Comparison of ENCODE assay signal across 8 cellular contexts in the genomic region with DNA sequence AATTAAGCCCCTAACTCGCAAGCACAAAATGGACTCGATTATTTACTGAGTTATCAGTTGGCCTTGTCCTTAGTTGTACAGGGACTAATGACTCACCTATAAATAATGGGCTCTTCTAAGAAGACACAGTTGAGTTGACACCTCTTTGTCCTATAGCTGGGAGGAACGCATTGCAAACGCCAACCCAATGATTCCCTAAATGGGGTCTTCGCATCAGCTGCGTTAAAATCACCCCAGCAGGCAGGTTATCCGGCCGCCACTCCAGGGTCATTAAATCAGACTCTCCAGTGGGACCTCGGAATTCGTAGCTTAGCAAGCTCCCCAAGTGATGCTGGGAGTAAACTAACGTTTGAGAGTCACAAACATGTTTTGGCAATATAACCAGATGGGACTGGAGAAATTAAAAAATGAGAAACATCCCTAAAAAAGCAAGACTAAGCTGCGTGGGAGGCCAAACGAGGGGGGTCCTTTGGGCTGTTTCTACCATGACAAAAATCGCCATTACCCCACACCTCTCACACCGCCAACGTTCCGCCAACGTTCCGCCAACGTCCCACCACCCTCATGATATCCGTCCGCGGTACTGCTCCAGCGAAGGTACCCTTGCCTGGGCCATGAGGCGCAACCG. TPM values are rescaled to one million over a fixed set of nuclear protein-coding genes. Genes with fewer than 3 reads are reported as not detected.
DNase-seq lines count a peak whose midpoint lies in the region; TF ChIP-seq lines count a peak whose summit lies in the region.

No MANE protein-coding gene starts in this region.

- H3K27me3 ChIP-seq in KMS-11 (ENCODE audit: insufficient read depth, low read depth): no peaks in the 10 kb centered on the region

- peak overlapping the region; percentile 73 for H3K4me2 ChIP-seq in KMS-11

- peaks cover 53% of the 10 kb centered on the region for H3K79me2 ChIP-seq in KMS-11 (ENCODE audit: insufficient read depth, low read depth)

- H3K9ac ChIP-seq in KMS-11: peak overlapping the region; percentile 91

- peak overlapping the region; percentile 94 for H3K27ac ChIP-seq in KMS-11

- peak overlapping the region; percentile 62 for H2AFZ ChIP-seq in KMS-11 (ENCODE audit: low read depth)

- H3K36me3 Mint-ChIP-seq in CD14-positive monocyte (peaks cover 17 to 19% of the 10 kb centered on the region in 2 donors), brain (peaks cover 21% of the 10 kb centered on the region), mesothelial cell of epicardium (peaks cover 4% of the 10 kb centered on the region)

- H3K4me1 ChIP-seq in KMS-11 (ENCODE audit: low read depth, poor library complexity, severe bottlenecking): peaks cover 38% of the 10 kb centered on the region

- H3K27me3 Mint-ChIP-seq in CD14-positive monocyte (ENCODE audit: low read depth in 3 of 3) (peaks cover 2 to 9% (median 7%) of the 10 kb centered on the region in 3 donors), brain (peaks cover 12% of the 10 kb centered on the region), mesothelial cell of epicardium (ENCODE audit: low read depth) (no peaks in the 10 kb centered on the region)

- H3K4me3 Mint-ChIP-seq in CD14-positive monocyte: peak overlapping the region; percentile 93 to 97
- peak overlapping the region; percentile 93 to 95 (median 95) for H3K4me3 Mint-ChIP-seq in brain
- peak overlapping the region; percentile 85 for H3K4me3 Mint-ChIP-seq in mesothelial cell of epicardium

- H3K4me3 ChIP-seq in KMS-11 (IDR thresholded peaks at IDR 0.05; ENCODE audit: insufficient read depth, low read depth, low read length): no peak overlapping the region

- H3K27ac Mint-ChIP-seq in CD14-positive monocyte: peak overlapping the region; percentile 96 to 100 (median 100)
- peak overlapping the region; percentile 99 to 100 (median 100) for H3K27ac Mint-ChIP-seq in brain
- peak overlapping the region; percentile 100 for H3K27ac Mint-ChIP-seq in mesothelial cell of epicardium

- intact Hi-C loops in CD14-positive monocyte (cut with micrococcal nuclease): loop anchor here in 1 of 2 donors (5.0 kb wide), 1 partner anchor 55 kb away; a partner anchor contains a TSS

- DNase-seq in CD14-positive monocyte (ENCODE audit: low spot score) (no peak), mesothelial cell of epicardium (ENCODE audit: low spot score in 2 of 2, unreplicated experiment in 2 of 2) (no peak), hepatic stellate cell (ENCODE audit: low spot score) (no peak), SHP77 (lab: John Stamatoyannopoulos, UW) (no peak), DMS114 treated with DMSO at 0.1 percent for 48 hours (lab: John Stamatoyannopoulos, UW; ENCODE audit: unreplicated experiment) (no peak), C1 segment of cervical spinal cord (lab: John Stamatoyannopoulos, UW) (no peak)

- H3K9me3 Mint-ChIP-seq in CD14-positive monocyte (peaks cover 0 to 2% (median 0%) of the 10 kb centered on the region in 7 donors), brain (peaks cover 0 to 3% (median 0%) of the 10 kb centered on the region in 5 experiments), mesothelial cell of epicardium (no peaks in the 10 kb centered on the region)

- no peaks in the 10 kb centered on the region for H4K20me1 ChIP-seq in KMS-11 (ENCODE audit: insufficient read depth)

- H3K4me1 Mint-ChIP-seq in CD14-positive monocyte (peaks cover 54% of the 10 kb centered on the region), brain (peaks cover 80% of the 10 kb centered on the region), mesothelial cell of epicardium (peaks cover 55% of the 10 kb centered on the region)

- TF ChIP-seq CTCF in CD14-positive monocyte (IDR thresholded peaks at IDR 0.05): no peak
- no peak for TF ChIP-seq CTCF in KMS-11 (conservative IDR thresholded peaks at IDR 0.05; ENCODE audit: low read depth, low read length)
- no peak for TF ChIP-seq CTCF in brain (conservative IDR thresholded peaks at IDR 0.05)
- TF ChIP-seq CTCF in mesothelial cell of epicardium (IDR thresholded peaks at IDR 0.05; ENCODE audit: unreplicated experiment): no peak

- H3K36me3 ChIP-seq in KMS-11 (ENCODE audit: insufficient read depth): no peaks in the 10 kb centered on the region; the same call in 1 of the 2 replicates

RNA-seq across cellular contexts. Expression of a gene that starts 0.9 kb away (rescaled TPM):
- 1 to 10 TPM; 2.8 to 7.1 TPM for polyA plus RNA-seq in CD14-positive monocyte
- polyA plus RNA-seq in brain (ENCODE audit: insufficient read depth, low read depth, low replicate concordance): 137 TPM
- total RNA-seq in mesothelial cell of epicardium: 134 to 137 TPM (median 136 TPM) in 3 replicates

RNA-seq across cellular contexts. Expression of a gene that starts 9.6 kb away (rescaled TPM):
- polyA plus RNA-seq in CD14-positive monocyte (10 to 100 TPM in 1 of 2 donors, 1 to 10 TPM in 1; 6.9 to 12.2 TPM), brain (ENCODE audit: insufficient read depth, low read depth, low replicate concordance) (7.2 TPM)
- 28.2 to 31.8 TPM (median 30.7 TPM) in 3 replicates for total RNA-seq in mesothelial cell of epicardium

RNA-seq across cellular contexts. Expression of a gene that starts 54.1 kb away (rescaled TPM):
- polyA plus RNA-seq in CD14-positive monocyte (10 to 100 TPM; 12.5 to 18.2 TPM), brain (ENCODE audit: insufficient read depth, low read depth, low replicate concordance) (184 TPM)
- 142 to 145 TPM (median 143 TPM) in 3 replicates for total RNA-seq in mesothelial cell of epicardium

Comparison
In these comparisons a context has a peak if more than half of its experiments do, and no peak if none do; other contexts are left out.
1. RNA of a gene that starts 0.9 kb away (polyA plus RNA-seq): 137 TPM in brain (single experiment); 2.8 to 7.1 TPM in CD14-positive monocyte; every median in the first group is over 10 times any median in the second.
2. Peak in every context shown above with its lines, with median percentiles within 50 percentile points of each other: H3K27ac Mint-ChIP-seq and H3K4me3 Mint-ChIP-seq.